In the genomic region with DNA sequence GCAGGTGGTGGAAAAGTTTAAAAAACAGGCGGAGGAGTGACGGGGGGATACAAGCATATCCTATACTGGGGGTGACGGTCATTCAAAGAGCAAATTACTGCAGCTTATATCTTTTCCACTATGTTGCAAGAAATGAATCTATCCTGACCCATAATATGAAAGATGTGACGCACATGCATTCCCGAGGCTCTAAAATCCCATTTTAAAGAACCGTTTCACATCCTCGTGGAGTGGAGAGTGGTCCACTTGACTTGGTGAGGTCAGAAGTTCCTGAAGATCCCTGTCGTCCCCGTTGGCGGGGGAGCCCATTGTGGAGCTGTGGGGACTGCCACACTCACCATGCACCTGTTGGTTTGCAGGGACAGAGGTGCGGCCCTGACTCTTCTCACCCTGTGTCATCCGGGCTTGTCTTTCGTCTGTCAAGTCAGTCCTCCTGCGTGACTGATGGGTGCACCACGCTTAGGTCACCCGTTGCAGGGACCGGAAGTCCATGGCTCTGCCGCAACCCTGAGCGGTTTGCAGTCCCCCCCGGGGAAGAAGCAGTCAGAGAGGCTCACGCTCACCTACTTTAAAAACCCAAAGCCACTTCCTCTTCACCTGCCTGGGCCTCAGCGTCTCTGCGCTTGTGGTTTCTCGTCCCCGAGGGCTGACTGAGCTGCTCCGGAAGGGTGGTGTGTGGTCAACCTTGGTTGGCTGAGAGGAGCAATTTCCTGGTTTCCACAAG, we compare ENCODE assay signal across 9 cellular contexts. TPM values are rescaled to one million over a fixed set of nuclear protein-coding genes. Genes with fewer than 3 reads are reported as not detected.
DNase-seq lines count a peak whose midpoint lies in the region; ATAC-seq, FAIRE-seq and TF ChIP-seq lines count a peak whose summit lies in the region.
"Had no signal": no experiment of that assay in that cellular context is flagged by ENCODE, and none has a peak within 500 bp of the region (broad histone marks: within the 10 kb centered on the region; RNA-seq: fewer than 3 reads in every experiment).

No MANE protein-coding gene starts in this region.

- peaks cover 78% of the 10 kb centered on the region for H3K4me1 Mint-ChIP-seq in CD14-positive monocyte

- H3K36me3 Mint-ChIP-seq in CD14-positive monocyte, result peaks cover 21 to 25% of the 10 kb centered on the region in 2 donors

- peaks cover 0 to 3% (median 0%) of the 10 kb centered on the region in 3 donors for H3K27me3 Mint-ChIP-seq in CD14-positive monocyte (ENCODE audit: low read depth in 3 of 3)

- DNase-seq in CD14-positive monocyte (ENCODE audit: low spot score), result peak; percentile 88
- peak; percentile 79 for DNase-seq in activated CD4-positive, alpha-beta T cell treated with anti-CD3 and anti-CD28 coated beads for 1 hour
- DNase-seq in effector CD8-positive, alpha-beta T cell (lab: John Stamatoyannopoulos, UW), result peak; percentile 64
- peak; percentile 70 to 83 for DNase-seq in stimulated activated CD4-positive, alpha-beta T cell treated with anti-CD3 and anti-CD28 coated beads, Interleukin-15, amount 100 ng/mL, for 1 hour (ENCODE audit: low read depth in 1 of 2, low spot score in 1 of 2)
- DNase-seq in foreskin fibroblast, result no peak
- DNase-seq in urothelium cell line (ENCODE audit: low spot score), result no peak

- TF ChIP-seq CTCF in CD14-positive monocyte (IDR thresholded peaks at IDR 0.05) (peak; percentile 7), foreskin fibroblast (IDR thresholded peaks at IDR 0.05; ENCODE audit: low read depth, low read length) (no peak)

- intact Hi-C loops in CD14-positive monocyte (cut with micrococcal nuclease), result loop anchor here (5.0 to 10.0 kb wide), 5 partner anchors 54 to 347 kb away; a partner anchor contains a TSS

- peak overlapping the region; percentile 94 to 99 (median 98) for H3K27ac Mint-ChIP-seq in CD14-positive monocyte

- no peak for FAIRE-seq in urothelium cell line (lab: Jason Lieb, UNC)
- FAIRE-seq: endometrium had no signal

- ATAC-seq in GM19463 (IDR thresholded peaks at IDR 0.05; ENCODE audit: unreplicated experiment), result peak; percentile 48
- ATAC-seq in HG03558 (IDR thresholded peaks at IDR 0.05; ENCODE audit: extremely low read depth, unreplicated experiment), result peak; percentile 44

- no peaks in the 10 kb centered on the region for H3K9me3 Mint-ChIP-seq in CD14-positive monocyte

- H3K4me3 ChIP-seq in foreskin fibroblast (ENCODE audit: low read depth in 1 of 2, low read length in 2 of 2), result no peak overlapping the region

- peak overlapping the region; percentile 85 to 97 for H3K4me3 Mint-ChIP-seq in CD14-positive monocyte

RNA-seq across cellular contexts. Expression of a gene that starts 53.0 kb away (rescaled TPM):
- 1 to 10 TPM; 2.7 to 5.2 TPM for polyA plus RNA-seq in CD14-positive monocyte

RNA-seq across cellular contexts. Expression of a gene that starts 53.2 kb away (rescaled TPM):
- 10 to 100 TPM; 53.3 to 82.4 TPM for polyA plus RNA-seq in CD14-positive monocyte

Comparison
In these comparisons a context has a peak if more than half of its experiments do, and no peak if none do; other contexts are left out.
1. DNase-seq: peak in CD14-positive monocyte (single experiment), activated CD4-positive, alpha-beta T cell treated with anti-CD3 and anti-CD28 coated beads for 1 hour (single experiment), effector CD8-positive, alpha-beta T cell (single experiment) and stimulated activated CD4-positive, alpha-beta T cell treated with anti-CD3 and anti-CD28 coated beads, Interleukin-15, amount 100 ng/mL, for 1 hour (2 of 2); none in foreskin fibroblast (0 of 2) and urothelium cell line (single experiment).